ENCODE assay signal across 21 cellular contexts in genomic region chr1:30627206-30627605, GRCh38.
"Had no signal": no experiment of that assay in that cellular context is flagged by ENCODE, and none has a peak within 500 bp of the region (broad histone marks: within the 10 kb centered on the region; RNA-seq: fewer than 3 reads in every experiment).

No MANE protein-coding gene starts in this region.

- H3K9me3 ChIP-seq: colonic mucosa, gastrocnemius medialis had no signal

- H3K36me3 ChIP-seq: colonic mucosa, esophagus squamous epithelium, gastrocnemius medialis, heart right ventricle, left lung, lower lobe of right lung had no signal

- H3K27me3 ChIP-seq: colonic mucosa had no signal

- H3K4me3 ChIP-seq: colonic mucosa, esophagus squamous epithelium, gastrocnemius medialis, heart right ventricle, left lung, lower lobe of right lung, mucosa of descending colon had no signal

- H3K27ac ChIP-seq: colonic mucosa, epithelial cell of prostate, esophagus squamous epithelium, gastrocnemius medialis, heart right ventricle, left lung, lower lobe of right lung had no signal

- H3K4me1 ChIP-seq: colonic mucosa, esophagus squamous epithelium, gastrocnemius medialis, heart right ventricle, left lung, lower lobe of right lung had no signal

- DNase-seq: colonic mucosa; cortex of kidney; effector CD8-positive, alpha-beta T cell; effector memory CD8-positive, alpha-beta T cell; endodermal cell; erythroblast; esophagus squamous epithelium; foreskin fibroblast; foreskin melanocyte; gastrocnemius medialis; glutamatergic neuron; heart right ventricle; hippocampal formation; left cardiac atrium; left lung; left ventricle myocardium superior; lower lobe of right lung; mesenchymal stem cell; mucosa of descending colon; naive B cell had no signal
